In the genomic region with DNA sequence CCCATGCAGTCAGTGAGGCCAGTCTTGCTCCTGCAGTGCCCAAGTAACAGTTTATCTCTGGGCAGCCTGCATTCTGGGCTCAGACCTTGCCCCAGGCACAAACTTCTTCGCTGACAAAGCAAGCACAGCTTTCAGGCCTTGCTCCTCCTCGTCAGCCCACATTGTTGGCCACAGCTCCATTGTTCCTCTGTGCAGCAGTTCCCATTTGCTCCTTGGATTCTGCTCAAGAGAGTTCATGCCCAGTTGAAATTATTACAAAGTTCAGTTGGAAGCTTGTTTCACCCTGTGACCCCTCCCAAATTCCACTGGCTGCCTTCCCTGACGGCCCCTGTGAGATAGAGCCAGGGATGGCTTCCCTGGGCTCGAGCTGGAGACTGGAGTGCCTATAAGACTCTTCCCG, we compare ENCODE assay signal across 21 cellular contexts.
DNase-seq lines count a peak whose midpoint lies in the region; ATAC-seq lines count a peak whose summit lies in the region.
"Had no signal": no experiment of that assay in that cellular context is flagged by ENCODE, and none has a peak within 500 bp of the region (broad histone marks: within the 10 kb centered on the region; RNA-seq: fewer than 3 reads in every experiment).

No MANE protein-coding gene starts in this region.

- intact Hi-C loops in sciatic nerve (cut with DNase I) = no loop called here

- DNase-seq in ELF-1 (ENCODE audit: low read depth, low spot score) = peak; percentile 60
- peak; percentile 36 for DNase-seq in MG63
- no peak for DNase-seq in left lobe of liver (ENCODE audit: low spot score)
- no peak for DNase-seq in sciatic nerve (ENCODE audit: low spot score)
- DNase-seq in effector memory CD8-positive, alpha-beta T cell = no peak
- DNase-seq in OCI-M1 (lab: John Stamatoyannopoulos, UW) = no peak
- DNase-seq: CD4-positive, CD25-positive, alpha-beta regulatory T cell; DMS153; DND-41; NCI-H1092; NCI-H1417 treated with DMSO at 0.1 percent for 48 hours; NCI-H1694 treated with DMSO at 0.1 percent for 48 hours; NCI-H2081; NCI-H2227 treated with DMSO at 0.1 percent for 48 hours; NCI-H526 treated with DMSO at 0.1 percent for 48 hours; SJCRH30 had no signal

- no peak overlapping the region for H3K4me3 Mint-ChIP-seq in effector memory CD8-positive, alpha-beta T cell
- H3K4me3 Mint-ChIP-seq: CD4-positive, CD25-positive, alpha-beta regulatory T cell; IgD-negative memory B cell had no signal

- no peak overlapping the region for H3K27ac Mint-ChIP-seq in effector memory CD8-positive, alpha-beta T cell
- H3K27ac Mint-ChIP-seq: CD4-positive, CD25-positive, alpha-beta regulatory T cell; IgD-negative memory B cell had no signal

- ATAC-seq in left lobe of liver (peak; percentile 62), sciatic nerve (peak; percentile 65), GM21619 (IDR thresholded peaks at IDR 0.05; ENCODE audit: unreplicated experiment) (no peak)
- ATAC-seq in effector memory CD8-positive, alpha-beta T cell (replicated peaks) = no peak
- ATAC-seq: Panc1, SK-N-SH treated with all-trans-retinoic acid at 6 μM for 48 hours had no signal

- no peak overlapping the region for H3K4me3 ChIP-seq in MG63
- H3K4me3 ChIP-seq: BLaER1, SJCRH30 had no signal

- no peaks in the 10 kb centered on the region for H3K36me3 ChIP-seq in MG63
- H3K36me3 ChIP-seq: SJCRH30 had no signal

- no peaks in the 10 kb centered on the region for H3K27me3 ChIP-seq in MG63
- H3K27me3 ChIP-seq: BLaER1, SJCRH30 had no signal

- no peaks in the 10 kb centered on the region for H3K27me3 Mint-ChIP-seq in effector memory CD8-positive, alpha-beta T cell
- H3K27me3 Mint-ChIP-seq: CD4-positive, CD25-positive, alpha-beta regulatory T cell had no signal

- no peaks in the 10 kb centered on the region; the same call in 1 of the 2 replicates for H3K9me3 ChIP-seq in MG63

- no peaks in the 10 kb centered on the region for H3K4me1 Mint-ChIP-seq in effector memory CD8-positive, alpha-beta T cell (ENCODE audit: low read depth in 2 of 2)
- H3K4me1 Mint-ChIP-seq: CD4-positive, CD25-positive, alpha-beta regulatory T cell; IgD-negative memory B cell had no signal

- no peaks in the 10 kb centered on the region for H3K36me3 Mint-ChIP-seq in effector memory CD8-positive, alpha-beta T cell (ENCODE audit: insufficient read depth)

- H3K9me3 Mint-ChIP-seq in effector memory CD8-positive, alpha-beta T cell = peaks cover 8 to 15% of the 10 kb centered on the region in 2 donors

Comparison
In these comparisons a context has a peak if more than half of its experiments do, and no peak if none do; other contexts are left out.
1. DNase-seq: peak in ELF-1 (single experiment) and MG63 (single experiment); none in left lobe of liver (single experiment), sciatic nerve (single experiment), effector memory CD8-positive, alpha-beta T cell (0 of 3) and OCI-M1 (single experiment).
2. ATAC-seq: peak in left lobe of liver (single experiment) and sciatic nerve (single experiment); none in GM21619 (single experiment) and effector memory CD8-positive, alpha-beta T cell (single experiment).